Comparison of ENCODE assay signal across 1 cellular context in genomic region chr19:33497778-33498175, GRCh38.
TF ChIP-seq lines count a peak whose summit lies in the region.

No MANE protein-coding gene starts in this region.

TF ChIP-seq in SK-N-SH treated with all-trans-retinoic acid at 6 μM for 48 hours, 23 proteins besides CTCF, POLR2A, EP300 and RAD21 (continued from another document):
- TF ChIP-seq PPARA (CRISPR knock-in tag; IDR thresholded peaks at IDR 0.05; ENCODE audit: borderline replicate concordance) (no peak), ARNTL (CRISPR knock-in tag; IDR thresholded peaks at IDR 0.05; ENCODE audit: borderline replicate concordance, low read depth) (no peak), CREB5 (CRISPR knock-in tag; IDR thresholded peaks at IDR 0.05; ENCODE audit: low read depth) (no peak), ZFP30 (CRISPR knock-in tag; IDR thresholded peaks at IDR 0.05) (no peak), ESRRG (CRISPR knock-in tag; IDR thresholded peaks at IDR 0.05) (no peak), SNAI2 (CRISPR knock-in tag; IDR thresholded peaks at IDR 0.05) (no peak), ZNF565 (CRISPR knock-in tag; conservative IDR thresholded peaks at IDR 0.05; ENCODE audit: low read depth) (no peak), CSRNP3 (CRISPR knock-in tag; IDR thresholded peaks at IDR 0.05) (no peak)
TF ChIP-seq in SK-N-SH treated with all-trans-retinoic acid at 6 μM for 48 hours: peak in this region for 0.
